Comparison of ENCODE assay signal across 1 cellular context in the genomic region with DNA sequence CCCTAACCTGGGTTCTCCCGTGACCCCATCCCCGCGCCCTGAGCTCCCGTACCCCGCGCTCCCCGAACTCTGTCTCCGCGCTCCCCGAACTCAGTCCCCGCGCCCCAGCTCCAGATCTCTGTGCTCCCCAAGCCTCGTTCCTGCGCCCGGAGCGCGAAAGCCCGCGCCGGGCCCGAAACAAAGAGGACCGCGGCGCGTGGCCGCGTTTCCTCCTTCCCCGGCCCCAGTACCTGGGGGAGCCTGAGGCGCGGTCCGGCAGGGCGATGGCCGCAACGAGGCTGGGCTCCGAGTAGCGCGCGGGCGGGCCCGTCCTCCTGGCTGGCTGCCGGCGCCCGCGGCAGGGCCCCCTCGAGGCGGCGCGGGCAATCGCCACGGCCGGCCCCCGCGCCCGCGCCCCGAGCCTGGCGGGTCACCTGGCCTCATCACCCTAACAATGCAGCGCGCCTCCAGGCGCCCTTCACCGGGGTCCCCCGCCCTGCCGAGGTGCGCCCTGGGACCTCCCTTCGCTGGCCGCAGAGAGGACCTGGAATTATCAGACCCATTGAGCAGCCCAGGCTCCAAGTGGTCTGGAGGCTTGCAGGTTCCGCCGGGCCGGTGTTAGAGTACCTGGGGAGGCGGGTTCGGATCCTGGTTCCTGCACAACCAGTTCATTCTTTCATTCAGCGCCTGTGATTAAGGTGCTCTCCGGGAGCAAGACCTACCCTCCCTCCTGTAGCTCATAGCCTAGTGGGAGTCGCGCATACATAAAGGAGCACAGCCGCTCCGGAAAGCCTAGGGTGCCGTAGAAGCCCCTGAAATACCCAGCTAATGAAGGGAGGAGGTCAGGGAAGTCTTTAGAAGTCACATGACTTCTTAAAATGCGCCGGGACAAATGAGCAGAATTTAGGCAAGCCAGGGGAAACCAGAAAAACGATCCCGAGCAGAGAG.
TF ChIP-seq lines count a peak whose summit lies in the region.

TSS of gene TNS3 (minus strand) at position 291 of the 927 bp plus-strand sequence. CDS start 142,475 bp downstream, outside the sequence.

TF ChIP-seq in HepG2, 621 proteins besides CTCF, POLR2A, EP300 and RAD21 (continued from another document and continues in another):
- TF ChIP-seq POLR2AphosphoS2 (IDR thresholded peaks at IDR 0.05; ENCODE audit: low read depth, low read length), result no peak
- TF ChIP-seq ELF1 (CRISPR knock-in tag; IDR thresholded peaks at IDR 0.05), result no peak
- no peak for TF ChIP-seq NONO (IDR thresholded peaks at IDR 0.05)
- TF ChIP-seq NONO (CRISPR knock-in tag; conservative IDR thresholded peaks at IDR 0.05), result no peak; the same call in 1 of the 2 replicates
- TF ChIP-seq ZFY (CRISPR knock-in tag; IDR thresholded peaks at IDR 0.05), result peak; percentile 76
- no peak for TF ChIP-seq TEAD2 (CRISPR knock-in tag; IDR thresholded peaks at IDR 0.05)
- TF ChIP-seq RFX3 (CRISPR knock-in tag; IDR thresholded peaks at IDR 0.05), result no peak
- TF ChIP-seq ZNF383 (CRISPR knock-in tag; IDR thresholded peaks at IDR 0.05; ENCODE audit: borderline replicate concordance), result no peak
- no peak for TF ChIP-seq HOXD1 (CRISPR knock-in tag; IDR thresholded peaks at IDR 0.05)
- TF ChIP-seq TBL1XR1 (IDR thresholded peaks at IDR 0.05; ENCODE audit: borderline replicate concordance, low read length, partially characterized antibody), result no peak
- TF ChIP-seq ZBTB8A (CRISPR knock-in tag; IDR thresholded peaks at IDR 0.05; ENCODE audit: borderline replicate concordance, low read depth), result no peak
- no peak for TF ChIP-seq SRSF9 (IDR thresholded peaks at IDR 0.05; ENCODE audit: borderline replicate concordance, insufficient read depth, low read depth, low read length, poor library complexity, severe bottlenecking)
- TF ChIP-seq, protein P1, sequence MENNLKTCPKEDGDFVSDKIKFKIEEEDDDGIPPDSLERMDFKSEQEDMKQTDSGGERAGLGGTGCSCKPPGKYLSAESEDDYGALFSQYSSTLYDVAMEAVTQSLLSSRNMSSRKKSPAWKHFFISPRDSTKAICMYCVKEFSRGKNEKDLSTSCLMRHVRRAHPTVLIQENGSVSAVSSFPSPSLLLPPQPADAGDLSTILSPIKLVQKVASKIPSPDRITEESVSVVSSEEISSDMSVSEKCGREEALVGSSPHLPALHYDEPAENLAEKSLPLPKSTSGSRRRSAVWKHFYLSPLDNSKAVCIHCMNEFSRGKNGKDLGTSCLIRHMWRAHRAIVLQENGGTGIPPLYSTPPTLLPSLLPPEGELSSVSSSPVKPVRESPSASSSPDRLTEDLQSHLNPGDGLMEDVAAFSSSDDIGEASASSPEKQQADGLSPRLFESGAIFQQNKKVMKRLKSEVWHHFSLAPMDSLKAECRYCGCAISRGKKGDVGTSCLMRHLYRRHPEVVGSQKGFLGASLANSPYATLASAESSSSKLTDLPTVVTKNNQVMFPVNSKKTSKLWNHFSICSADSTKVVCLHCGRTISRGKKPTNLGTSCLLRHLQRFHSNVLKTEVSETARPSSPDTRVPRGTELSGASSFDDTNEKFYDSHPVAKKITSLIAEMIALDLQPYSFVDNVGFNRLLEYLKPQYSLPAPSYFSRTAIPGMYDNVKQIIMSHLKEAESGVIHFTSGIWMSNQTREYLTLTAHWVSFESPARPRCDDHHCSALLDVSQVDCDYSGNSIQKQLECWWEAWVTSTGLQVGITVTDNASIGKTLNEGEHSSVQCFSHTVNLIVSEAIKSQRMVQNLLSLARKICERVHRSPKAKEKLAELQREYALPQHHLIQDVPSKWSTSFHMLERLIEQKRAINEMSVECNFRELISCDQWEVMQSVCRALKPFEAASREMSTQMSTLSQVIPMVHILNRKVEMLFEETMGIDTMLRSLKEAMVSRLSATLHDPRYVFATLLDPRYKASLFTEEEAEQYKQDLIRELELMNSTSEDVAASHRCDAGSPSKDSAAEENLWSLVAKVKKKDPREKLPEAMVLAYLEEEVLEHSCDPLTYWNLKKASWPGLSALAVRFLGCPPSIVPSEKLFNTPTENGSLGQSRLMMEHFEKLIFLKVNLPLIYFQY (CRISPR knock-in tag; IDR thresholded peaks at IDR 0.05; ENCODE audit: borderline replicate concordance), result peak; percentile 10; the same call in 1 of the 2 replicates
- TF ChIP-seq ZNF121 (CRISPR knock-in tag; IDR thresholded peaks at IDR 0.05), result no peak
- TF ChIP-seq AFF4 (CRISPR knock-in tag; IDR thresholded peaks at IDR 0.05), result no peak
- TF ChIP-seq ZFP90 (CRISPR knock-in tag; IDR thresholded peaks at IDR 0.05; ENCODE audit: borderline replicate concordance), result peak; percentile 21; the same call in 1 of the 2 replicates
- TF ChIP-seq ZNF530 (CRISPR knock-in tag; IDR thresholded peaks at IDR 0.05; ENCODE audit: low read depth), result no peak
- TF ChIP-seq ZFP62 (CRISPR knock-in tag; IDR thresholded peaks at IDR 0.05), result no peak
- TF ChIP-seq USF2 (IDR thresholded peaks at IDR 0.05; ENCODE audit: low read depth, low read length), result no peak
- TF ChIP-seq USF2 (CRISPR knock-in tag; IDR thresholded peaks at IDR 0.05; ENCODE audit: borderline replicate concordance), result no peak
- TF ChIP-seq NCOA1 (CRISPR knock-in tag; IDR thresholded peaks at IDR 0.05), result no peak
- TF ChIP-seq DPF2 (CRISPR knock-in tag; IDR thresholded peaks at IDR 0.05; ENCODE audit: borderline replicate concordance, low read depth), result no peak
- TF ChIP-seq NR3C1 (CRISPR knock-in tag; IDR thresholded peaks at IDR 0.05), result no peak
- TF ChIP-seq ZMYM3 (CRISPR knock-in tag; IDR thresholded peaks at IDR 0.05), result no peak; the same call in none of the 2 replicates
- TF ChIP-seq MED1 (CRISPR knock-in tag; IDR thresholded peaks at IDR 0.05), result peak; percentile 57
- no peak for TF ChIP-seq ATRX (CRISPR knock-in tag; IDR thresholded peaks at IDR 0.05; ENCODE audit: borderline replicate concordance)
- TF ChIP-seq BHLHE40 (IDR thresholded peaks at IDR 0.05; ENCODE audit: low read length), result no peak
- TF ChIP-seq HMGA1 (CRISPR knock-in tag; conservative IDR thresholded peaks at IDR 0.05), result no peak
- TF ChIP-seq NFIB (CRISPR knock-in tag; IDR thresholded peaks at IDR 0.05; ENCODE audit: borderline replicate concordance), result no peak
- TF ChIP-seq ZNF235 (CRISPR knock-in tag; IDR thresholded peaks at IDR 0.05; ENCODE audit: borderline replicate concordance), result no peak
- TF ChIP-seq ZGPAT (CRISPR knock-in tag; IDR thresholded peaks at IDR 0.05), result no peak
- no peak for TF ChIP-seq SMAD3 (CRISPR knock-in tag; IDR thresholded peaks at IDR 0.05)
- TF ChIP-seq CERS6 (CRISPR knock-in tag; IDR thresholded peaks at IDR 0.05), result no peak
- no peak for TF ChIP-seq HNRNPH1 (optimal IDR thresholded peaks at IDR 0.05; ENCODE audit: low read depth, low read length)
- no peak for TF ChIP-seq ZNF512B (CRISPR knock-in tag; IDR thresholded peaks at IDR 0.05; ENCODE audit: borderline replicate concordance)
- no peak for TF ChIP-seq ZC3H13 (CRISPR knock-in tag; IDR thresholded peaks at IDR 0.05)
- TF ChIP-seq, protein P2, sequence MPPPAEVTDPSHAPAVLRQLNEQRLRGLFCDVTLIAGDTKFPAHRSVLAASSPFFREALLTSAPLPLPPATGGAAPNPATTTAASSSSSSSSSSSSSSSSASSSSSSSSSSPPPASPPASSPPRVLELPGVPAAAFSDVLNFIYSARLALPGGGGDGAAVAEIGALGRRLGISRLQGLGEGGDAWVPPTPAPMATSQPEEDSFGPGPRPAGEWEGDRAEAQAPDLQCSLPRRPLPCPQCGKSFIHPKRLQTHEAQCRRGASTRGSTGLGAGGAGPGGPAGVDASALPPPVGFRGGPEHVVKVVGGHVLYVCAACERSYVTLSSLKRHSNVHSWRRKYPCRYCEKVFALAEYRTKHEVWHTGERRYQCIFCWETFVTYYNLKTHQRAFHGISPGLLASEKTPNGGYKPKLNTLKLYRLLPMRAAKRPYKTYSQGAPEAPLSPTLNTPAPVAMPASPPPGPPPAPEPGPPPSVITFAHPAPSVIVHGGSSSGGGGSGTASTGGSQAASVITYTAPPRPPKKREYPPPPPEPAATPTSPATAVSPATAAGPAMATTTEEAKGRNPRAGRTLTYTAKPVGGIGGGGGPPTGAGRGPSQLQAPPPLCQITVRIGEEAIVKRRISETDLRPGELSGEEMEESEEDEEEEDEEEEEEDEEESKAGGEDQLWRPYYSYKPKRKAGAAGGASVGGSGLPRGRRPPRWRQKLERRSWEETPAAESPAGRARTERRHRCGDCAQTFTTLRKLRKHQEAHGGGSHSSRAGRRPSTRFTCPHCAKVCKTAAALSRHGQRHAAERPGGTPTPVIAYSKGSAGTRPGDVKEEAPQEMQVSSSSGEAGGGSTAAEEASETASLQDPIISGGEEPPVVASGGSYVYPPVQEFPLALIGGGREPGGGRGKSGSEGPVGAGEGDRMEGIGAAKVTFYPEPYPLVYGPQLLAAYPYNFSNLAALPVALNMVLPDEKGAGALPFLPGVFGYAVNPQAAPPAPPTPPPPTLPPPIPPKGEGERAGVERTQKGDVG (CRISPR knock-in tag; IDR thresholded peaks at IDR 0.05; ENCODE audit: borderline replicate concordance), result no peak
- no peak for TF ChIP-seq SMYD3 (CRISPR knock-in tag; IDR thresholded peaks at IDR 0.05)
